ENCODE assay signal across 9 cellular contexts in genomic region chr1:213564215-213564659, GRCh38.
DNase-seq lines count a peak whose midpoint lies in the region; TF ChIP-seq lines count a peak whose summit lies in the region.
"Had no signal": no experiment of that assay in that cellular context is flagged by ENCODE, and none has a peak within 500 bp of the region (broad histone marks: within the 10 kb centered on the region; RNA-seq: fewer than 3 reads in every experiment).

No MANE protein-coding gene starts in this region.

- no peak overlapping the region for H3K4me3 Mint-ChIP-seq in mesothelial cell of epicardium

- H3K36me3 Mint-ChIP-seq in mesothelial cell of epicardium, result peaks cover 2% of the 10 kb centered on the region

- no peak overlapping the region for H3K4me3 ChIP-seq in cardiac fibroblast (replicated peaks in 1 of 2; ENCODE audit: low read depth in 2 of 2, low read length in 2 of 2)

- H3K27me3 Mint-ChIP-seq in mesothelial cell of epicardium (ENCODE audit: low read depth), result no peaks in the 10 kb centered on the region

- no peak overlapping the region for H3K27ac Mint-ChIP-seq in mesothelial cell of epicardium

- intact Hi-C loops in posterior cingulate gyrus (cut with DNase I), result loop anchor here (10.0 kb wide), 1 partner anchor 561 kb away; no protein-coding TSS in a partner anchor

- peak; percentile 26 for TF ChIP-seq CTCF in cardiac fibroblast (IDR thresholded peaks at IDR 0.05; ENCODE audit: low read depth, low read length)
- no peak for TF ChIP-seq CTCF in mesothelial cell of epicardium (IDR thresholded peaks at IDR 0.05; ENCODE audit: unreplicated experiment)

- DNase-seq in NCI-H146 (lab: John Stamatoyannopoulos, UW) (peak; percentile 36), NCI-H146 treated with DMSO at 0.1 percent for 48 hours (lab: John Stamatoyannopoulos, UW; ENCODE audit: unreplicated experiment) (no peak), NCI-H524 treated with DMSO at 0.1 percent for 48 hours (lab: John Stamatoyannopoulos, UW) (peak; percentile 25), cardiac fibroblast (ENCODE audit: low read depth in 2 of 2) (peak in 1 of 2 donors; percentile 7), renal cortical epithelial cell (ENCODE audit: low read depth) (peak; percentile 4), mesothelial cell of epicardium (ENCODE audit: low spot score in 2 of 2, unreplicated experiment in 2 of 2) (no peak), posterior cingulate gyrus (no peak), NOMO-1 treated with DMSO at 0.1 percent for 48 hours (lab: John Stamatoyannopoulos, UW; ENCODE audit: unreplicated experiment) (no peak)
- DNase-seq: NCI-H1092 had no signal

- H3K9me3 Mint-ChIP-seq in mesothelial cell of epicardium, result peaks cover 58% of the 10 kb centered on the region

- no peaks in the 10 kb centered on the region for H3K4me1 Mint-ChIP-seq in mesothelial cell of epicardium

Comparison
In these comparisons a context has a peak if more than half of its experiments do, and no peak if none do; other contexts are left out.
1. DNase-seq: peak in NCI-H146 (single experiment), NCI-H524 treated with DMSO at 0.1 percent for 48 hours (single experiment) and renal cortical epithelial cell (single experiment); none in NCI-H146 treated with DMSO at 0.1 percent for 48 hours (single experiment), mesothelial cell of epicardium (0 of 2), posterior cingulate gyrus (0 of 10) and NOMO-1 treated with DMSO at 0.1 percent for 48 hours (single experiment).